Comparison of ENCODE assay signal across 8 cellular contexts in the genomic region with DNA sequence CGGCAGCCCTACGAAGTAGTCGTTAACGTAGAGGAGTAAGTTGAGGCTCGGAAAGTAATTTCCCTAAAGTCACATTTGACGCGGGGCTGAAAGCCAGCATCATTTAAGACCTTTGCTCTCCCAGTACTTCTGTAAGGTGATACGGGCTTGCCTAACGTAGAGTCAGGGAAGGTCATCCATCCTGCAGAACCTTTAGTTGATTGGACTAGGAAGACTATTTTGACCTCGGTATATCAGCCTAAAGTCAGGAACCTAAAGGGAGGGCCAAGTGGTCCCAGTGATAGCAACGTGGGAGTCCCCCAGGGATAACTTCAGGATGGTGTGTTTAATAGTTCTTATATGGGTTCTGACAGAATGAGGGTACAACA.
A peak's percentile ranks its signal among the peaks of the same experiment; 100 is the strongest.
DNase-seq lines count a peak whose midpoint lies in the region; TF ChIP-seq lines count a peak whose summit lies in the region.

No MANE protein-coding gene starts in this region.

- peaks cover 38 to 45% (median 43%) of the 10 kb centered on the region in 11 experiments for H3K36me3 ChIP-seq in BLaER1 treated with 17β-estradiol and CSF1 and Interleukin-3, amounts not matched to agents 10 nM and 100 nM
- peaks cover 30% of the 10 kb centered on the region for H3K36me3 ChIP-seq in effector memory CD4-positive, alpha-beta T cell (ENCODE audit: control insufficient read depth, insufficient read depth, low read length)

- peaks cover 40% of the 10 kb centered on the region for H3K36me3 Mint-ChIP-seq in nephron progenitor cell (ENCODE audit: low read depth)

- in situ Hi-C loops in GM13977 (cut with MboI; ENCODE audit: low pct_unique_long_range_greater_than_20kb, low sequenced_read_pairs, unreplicated experiment), result no loop called here
- in situ Hi-C loops in ACHN (cut with HindIII; ENCODE audit: low pct_ligation_motif_present, low pct_unique_long_range_greater_than_20kb, low sequenced_read_pairs), result no loop called here

- peaks cover 0 to 30% (median 0%) of the 10 kb centered on the region in 11 experiments; a peak in 6 of 22 replicates for H4K20me1 ChIP-seq in BLaER1 treated with 17β-estradiol and CSF1 and Interleukin-3, amounts not matched to agents 10 nM and 100 nM

- H3K27ac Mint-ChIP-seq in nephron progenitor cell, result peak overlapping the region; percentile 100

- H3K9ac ChIP-seq in BLaER1 treated with 17β-estradiol and CSF1 and Interleukin-3, amounts not matched to agents 10 nM and 100 nM, result peak overlapping the region; percentile 85 to 97 (median 91)

- no peaks in the 10 kb centered on the region for H3K27me3 ChIP-seq in BLaER1 treated with 17β-estradiol and CSF1 and Interleukin-3, amounts not matched to agents 10 nM and 100 nM
- H3K27me3 ChIP-seq in effector memory CD4-positive, alpha-beta T cell (replicated peaks; ENCODE audit: control insufficient read depth, insufficient read depth, low read length, poor library complexity, severe bottlenecking), result no peaks in the 10 kb centered on the region

- DNase-seq in NB4 (ENCODE audit: low read depth), result no peak
- DNase-seq in effector memory CD4-positive, alpha-beta T cell, result no peak
- no peak for DNase-seq in nephron progenitor cell
- DNase-seq in HPDE6-E6E7 (ENCODE audit: extremely low spot score), result no peak
- DNase-seq in NCI-H345 (lab: John Stamatoyannopoulos, UW), result no peak
- DNase-seq in GM13977 (ENCODE audit: low spot score), result no peak
- DNase-seq in ACHN, result no peak

- H3K4me3 Mint-ChIP-seq in nephron progenitor cell, result peak overlapping the region; percentile 99

- peak overlapping the region; percentile 78 to 92 (median 84) for H3K4me3 ChIP-seq in BLaER1 treated with 17β-estradiol and CSF1 and Interleukin-3, amounts not matched to agents 10 nM and 100 nM
- H3K4me3 ChIP-seq in NB4 (ENCODE audit: low read depth, low read length), result peak overlapping the region; percentile 100
- peak overlapping the region; percentile 81 for H3K4me3 ChIP-seq in effector memory CD4-positive, alpha-beta T cell (ENCODE audit: insufficient read depth, low read depth, low read length, poor library complexity, severe bottlenecking)

- H3K9me3 Mint-ChIP-seq in nephron progenitor cell, result no peaks in the 10 kb centered on the region

- no peaks in the 10 kb centered on the region for H3K27me3 Mint-ChIP-seq in nephron progenitor cell (ENCODE audit: low read depth, poor library complexity)

- no peak for TF ChIP-seq CTCF in NB4 (IDR thresholded peaks at IDR 0.05; ENCODE audit: low read depth, low read length)
- TF ChIP-seq CTCF in nephron progenitor cell (IDR thresholded peaks at IDR 0.05), result no peak
- no peak for TF ChIP-seq CTCF in GM13977 (IDR thresholded peaks at IDR 0.05; ENCODE audit: extremely low read depth, insufficient read depth, missing control alignments)

- H3K4me2 ChIP-seq in BLaER1 treated with 17β-estradiol and CSF1 and Interleukin-3, amounts not matched to agents 10 nM and 100 nM, result peak overlapping the region; percentile 88 to 98 (median 93)

- no peaks in the 10 kb centered on the region for H3K9me3 ChIP-seq in BLaER1 treated with 17β-estradiol and CSF1 and Interleukin-3, amounts not matched to agents 10 nM and 100 nM (replicated peaks in 1 of 11)
- no peaks in the 10 kb centered on the region for H3K9me3 ChIP-seq in effector memory CD4-positive, alpha-beta T cell (ENCODE audit: control insufficient read depth, low read length)

- H3K4me1 ChIP-seq in BLaER1 treated with 17β-estradiol and CSF1 and Interleukin-3, amounts not matched to agents 10 nM and 100 nM, result peaks cover 18 to 23% (median 19%) of the 10 kb centered on the region in 10 experiments
- H3K4me1 ChIP-seq in effector memory CD4-positive, alpha-beta T cell (ENCODE audit: control insufficient read depth, insufficient read depth, low read length, poor library complexity, severe bottlenecking), result peaks cover 10% of the 10 kb centered on the region

- no peak for TF ChIP-seq POLR2A in NB4 (IDR thresholded peaks at IDR 0.05; ENCODE audit: extremely low read depth, insufficient read length)

- peaks cover 26% of the 10 kb centered on the region for H3K4me1 Mint-ChIP-seq in nephron progenitor cell

- peak overlapping the region; percentile 78 to 92 (median 83) for H3K27ac ChIP-seq in BLaER1 treated with 17β-estradiol and CSF1 and Interleukin-3, amounts not matched to agents 10 nM and 100 nM
- H3K27ac ChIP-seq in effector memory CD4-positive, alpha-beta T cell (ENCODE audit: insufficient read depth, low read length, poor library complexity, severe bottlenecking), result peak overlapping the region; percentile 83
